ENCODE assay signal across 1 cellular context in the genomic region with DNA sequence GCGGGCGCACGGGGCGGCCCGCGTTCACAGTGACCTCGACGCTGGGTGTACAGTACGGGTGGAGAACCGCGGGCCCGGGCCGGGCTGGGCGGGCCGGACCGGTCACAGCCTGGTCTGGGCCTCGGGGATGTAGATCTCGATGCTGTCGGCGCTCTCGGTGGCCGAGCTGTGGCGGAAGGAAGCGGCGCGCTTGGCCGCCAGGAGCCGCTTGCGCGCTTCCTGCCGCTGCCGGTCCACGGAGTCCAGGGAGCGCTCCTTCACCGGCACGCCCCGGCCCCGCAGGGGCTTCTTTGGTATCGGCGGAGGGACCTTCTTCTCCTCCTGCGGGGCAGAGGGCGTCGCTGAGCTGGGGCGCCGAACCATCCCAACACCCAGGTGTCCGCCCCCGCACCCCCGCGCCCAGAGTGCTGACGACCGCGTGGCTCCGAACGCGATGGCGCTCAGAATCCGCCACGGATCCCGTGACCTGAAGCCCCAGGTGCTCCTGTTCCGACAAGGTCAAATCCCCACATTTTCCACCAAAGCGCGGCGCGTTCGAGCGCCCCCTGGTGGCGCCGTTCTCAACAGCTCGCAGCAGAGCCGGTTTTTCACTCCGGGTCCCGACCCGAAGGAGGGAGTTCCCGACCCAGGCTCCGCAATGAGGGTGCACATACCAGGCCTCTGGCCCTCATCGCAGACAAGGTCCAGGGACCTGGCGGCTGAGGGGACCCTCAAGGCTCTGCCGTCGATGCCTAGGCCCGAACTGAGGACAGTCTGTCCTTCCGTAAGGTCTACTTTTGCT.
TF ChIP-seq lines count a peak whose summit lies in the region.

No MANE protein-coding gene starts in this region.

TF ChIP-seq in K562, 482 proteins besides CTCF, POLR2A, EP300 and RAD21 (continued from another document and continues in another):
- TF ChIP-seq, protein P1, sequence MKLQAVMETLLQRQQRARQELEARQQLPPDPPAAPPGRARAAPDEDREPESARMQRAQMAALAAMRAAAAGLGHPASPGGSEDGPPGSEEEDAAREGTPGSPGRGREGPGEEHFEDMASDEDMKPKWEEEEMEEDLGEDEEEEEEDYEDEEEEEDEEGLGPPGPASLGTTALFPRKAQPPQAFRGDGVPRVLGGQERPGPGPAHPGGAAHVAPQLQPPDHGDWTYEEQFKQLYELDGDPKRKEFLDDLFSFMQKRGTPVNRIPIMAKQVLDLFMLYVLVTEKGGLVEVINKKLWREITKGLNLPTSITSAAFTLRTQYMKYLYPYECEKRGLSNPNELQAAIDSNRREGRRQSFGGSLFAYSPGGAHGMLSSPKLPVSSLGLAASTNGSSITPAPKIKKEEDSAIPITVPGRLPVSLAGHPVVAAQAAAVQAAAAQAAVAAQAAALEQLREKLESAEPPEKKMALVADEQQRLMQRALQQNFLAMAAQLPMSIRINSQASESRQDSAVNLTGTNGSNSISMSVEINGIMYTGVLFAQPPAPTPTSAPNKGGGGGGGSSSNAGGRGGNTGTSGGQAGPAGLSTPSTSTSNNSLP (IDR thresholded peaks at IDR 0.05; ENCODE audit: borderline replicate concordance, low read depth, low read length), result no peak
- TF ChIP-seq NR2F6 (CRISPR knock-in tag; IDR thresholded peaks at IDR 0.05), result no peak
- TF ChIP-seq ZNF764 (CRISPR knock-in tag; IDR thresholded peaks at IDR 0.05; ENCODE audit: low read depth), result no peak
- TF ChIP-seq KLF6 (CRISPR knock-in tag; IDR thresholded peaks at IDR 0.05; ENCODE audit: borderline replicate concordance), result no peak
- no peak for TF ChIP-seq ZNF444 (CRISPR knock-in tag; IDR thresholded peaks at IDR 0.05)
- TF ChIP-seq, protein P2, sequence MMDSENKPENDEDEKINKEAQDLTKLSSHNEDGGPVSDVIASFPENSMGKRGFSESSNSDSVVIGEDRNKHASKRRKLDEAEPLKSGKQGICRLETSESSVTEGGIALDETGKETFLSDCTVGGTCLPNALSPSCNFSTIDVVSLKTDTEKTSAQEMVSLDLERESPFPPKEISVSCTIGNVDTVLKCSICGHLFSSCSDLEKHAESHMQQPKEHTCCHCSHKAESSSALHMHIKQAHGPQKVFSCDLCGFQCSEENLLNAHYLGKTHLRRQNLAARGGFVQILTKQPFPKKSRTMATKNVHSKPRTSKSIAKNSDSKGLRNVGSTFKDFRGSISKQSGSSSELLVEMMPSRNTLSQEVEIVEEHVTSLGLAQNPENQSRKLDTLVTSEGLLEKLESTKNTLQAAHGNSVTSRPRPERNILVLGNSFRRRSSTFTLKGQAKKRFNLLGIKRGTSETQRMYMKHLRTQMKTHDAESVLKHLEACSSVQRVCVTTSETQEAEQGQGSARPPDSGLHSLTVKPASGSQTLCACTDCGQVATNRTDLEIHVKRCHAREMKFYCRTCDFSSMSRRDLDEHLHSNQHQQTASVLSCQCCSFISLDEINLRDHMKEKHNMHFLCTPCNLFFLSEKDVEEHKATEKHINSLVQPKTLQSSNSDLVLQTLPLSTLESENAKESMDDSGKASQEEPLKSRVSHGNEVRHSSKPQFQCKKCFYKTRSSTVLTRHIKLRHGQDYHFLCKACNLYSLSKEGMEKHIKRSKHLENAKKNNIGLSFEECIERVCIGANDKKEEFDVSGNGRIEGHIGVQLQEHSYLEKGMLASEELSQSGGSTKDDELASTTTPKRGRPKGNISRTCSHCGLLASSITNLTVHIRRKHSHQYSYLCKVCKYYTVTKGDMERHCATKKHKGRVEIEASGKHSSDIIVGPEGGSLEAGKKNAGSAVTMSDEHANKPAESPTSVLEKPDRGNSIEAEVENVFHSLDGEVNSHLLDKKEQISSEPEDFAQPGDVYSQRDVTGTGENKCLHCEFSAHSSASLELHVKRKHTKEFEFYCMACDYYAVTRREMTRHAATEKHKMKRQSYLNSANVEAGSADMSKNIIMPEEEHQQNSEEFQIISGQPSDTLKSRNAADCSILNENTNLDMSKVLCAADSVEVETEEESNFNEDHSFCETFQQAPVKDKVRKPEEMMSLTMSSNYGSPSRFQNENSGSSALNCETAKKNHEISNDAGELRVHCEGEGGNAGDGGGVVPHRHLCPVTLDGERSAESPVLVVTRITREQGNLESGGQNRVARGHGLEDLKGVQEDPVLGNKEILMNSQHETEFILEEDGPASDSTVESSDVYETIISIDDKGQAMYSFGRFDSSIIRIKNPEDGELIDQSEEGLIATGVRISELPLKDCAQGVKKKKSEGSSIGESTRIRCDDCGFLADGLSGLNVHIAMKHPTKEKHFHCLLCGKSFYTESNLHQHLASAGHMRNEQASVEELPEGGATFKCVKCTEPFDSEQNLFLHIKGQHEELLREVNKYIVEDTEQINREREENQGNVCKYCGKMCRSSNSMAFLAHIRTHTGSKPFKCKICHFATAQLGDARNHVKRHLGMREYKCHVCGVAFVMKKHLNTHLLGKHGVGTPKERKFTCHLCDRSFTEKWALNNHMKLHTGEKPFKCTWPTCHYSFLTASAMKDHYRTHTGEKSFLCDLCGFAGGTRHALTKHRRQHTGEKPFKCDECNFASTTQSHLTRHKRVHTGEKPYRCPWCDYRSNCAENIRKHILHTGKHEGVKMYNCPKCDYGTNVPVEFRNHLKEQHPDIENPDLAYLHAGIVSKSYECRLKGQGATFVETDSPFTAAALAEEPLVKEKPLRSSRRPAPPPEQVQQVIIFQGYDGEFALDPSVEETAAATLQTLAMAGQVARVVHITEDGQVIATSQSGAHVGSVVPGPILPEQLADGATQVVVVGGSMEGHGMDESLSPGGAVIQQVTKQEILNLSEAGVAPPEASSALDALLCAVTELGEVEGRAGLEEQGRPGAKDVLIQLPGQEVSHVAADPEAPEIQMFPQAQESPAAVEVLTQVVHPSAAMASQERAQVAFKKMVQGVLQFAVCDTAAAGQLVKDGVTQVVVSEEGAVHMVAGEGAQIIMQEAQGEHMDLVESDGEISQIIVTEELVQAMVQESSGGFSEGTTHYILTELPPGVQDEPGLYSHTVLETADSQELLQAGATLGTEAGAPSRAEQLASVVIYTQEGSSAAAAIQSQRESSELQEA (IDR thresholded peaks at IDR 0.05; ENCODE audit: low read depth), result no peak
- TF ChIP-seq RBM39 (optimal IDR thresholded peaks at IDR 0.05; ENCODE audit: low read depth, low read length), result no peak
- peak; percentile 24; the same call in 1 of the 2 replicates for TF ChIP-seq TCF3 (CRISPR knock-in tag; IDR thresholded peaks at IDR 0.05)
- no peak for TF ChIP-seq ERF (CRISPR knock-in tag; IDR thresholded peaks at IDR 0.05)
- TF ChIP-seq NCOA4 (IDR thresholded peaks at IDR 0.05; ENCODE audit: partially characterized antibody), result no peak
- TF ChIP-seq PRMT5 (CRISPR knock-in tag; IDR thresholded peaks at IDR 0.05), result no peak
- no peak for TF ChIP-seq EWSR1 (IDR thresholded peaks at IDR 0.05; ENCODE audit: borderline replicate concordance, low read depth, partially characterized antibody)
- TF ChIP-seq, protein P3, sequence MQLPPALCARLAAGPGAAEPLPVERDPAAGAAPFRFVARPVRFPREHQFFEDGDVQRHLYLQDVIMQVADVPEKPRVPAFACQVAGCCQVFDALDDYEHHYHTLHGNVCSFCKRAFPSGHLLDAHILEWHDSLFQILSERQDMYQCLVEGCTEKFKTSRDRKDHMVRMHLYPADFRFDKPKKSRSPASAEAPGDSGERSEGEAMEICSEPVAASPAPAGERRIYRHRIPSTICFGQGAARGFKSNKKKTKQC (CRISPR knock-in tag; IDR thresholded peaks at IDR 0.05), result peak; percentile 63; the same call in 1 of the 2 replicates
- TF ChIP-seq SNRNP70 (optimal IDR thresholded peaks at IDR 0.05; ENCODE audit: low read depth, low read length), result no peak
- TF ChIP-seq ZNF263 (CRISPR knock-in tag; IDR thresholded peaks at IDR 0.05; ENCODE audit: borderline replicate concordance), result 0 out of 2 replicates have a peak, but pooled peaks have one; percentile 14
- no peak for TF ChIP-seq ILK (tag; IDR thresholded peaks at IDR 0.05; ENCODE audit: borderline replicate concordance, low read depth)
- no peak for TF ChIP-seq NCOA6 (IDR thresholded peaks at IDR 0.05)
- no peak for TF ChIP-seq GTF2F1 (IDR thresholded peaks at IDR 0.05; ENCODE audit: low read depth, low read length)
- TF ChIP-seq TEAD1 (CRISPR knock-in tag; IDR thresholded peaks at IDR 0.05), result peak in 1 of 2 experiments; percentile 74; a peak in 2 of 4 replicates
- TF ChIP-seq ZNF311 (CRISPR knock-in tag; IDR thresholded peaks at IDR 0.05), result no peak
- TF ChIP-seq, protein P4, sequence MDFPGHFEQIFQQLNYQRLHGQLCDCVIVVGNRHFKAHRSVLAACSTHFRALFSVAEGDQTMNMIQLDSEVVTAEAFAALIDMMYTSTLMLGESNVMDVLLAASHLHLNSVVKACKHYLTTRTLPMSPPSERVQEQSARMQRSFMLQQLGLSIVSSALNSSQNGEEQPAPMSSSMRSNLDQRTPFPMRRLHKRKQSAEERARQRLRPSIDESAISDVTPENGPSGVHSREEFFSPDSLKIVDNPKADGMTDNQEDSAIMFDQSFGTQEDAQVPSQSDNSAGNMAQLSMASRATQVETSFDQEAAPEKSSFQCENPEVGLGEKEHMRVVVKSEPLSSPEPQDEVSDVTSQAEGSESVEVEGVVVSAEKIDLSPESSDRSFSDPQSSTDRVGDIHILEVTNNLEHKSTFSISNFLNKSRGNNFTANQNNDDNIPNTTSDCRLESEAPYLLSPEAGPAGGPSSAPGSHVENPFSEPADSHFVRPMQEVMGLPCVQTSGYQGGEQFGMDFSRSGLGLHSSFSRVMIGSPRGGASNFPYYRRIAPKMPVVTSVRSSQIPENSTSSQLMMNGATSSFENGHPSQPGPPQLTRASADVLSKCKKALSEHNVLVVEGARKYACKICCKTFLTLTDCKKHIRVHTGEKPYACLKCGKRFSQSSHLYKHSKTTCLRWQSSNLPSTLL (IDR thresholded peaks at IDR 0.05), result no peak
- peak; percentile 64 for TF ChIP-seq NR2C1 (IDR thresholded peaks at IDR 0.05)
- peak; percentile 70 for TF ChIP-seq NR2C1 (tag; IDR thresholded peaks at IDR 0.05)
- no peak for TF ChIP-seq GTF2A2 (tag; IDR thresholded peaks at IDR 0.05)
- TF ChIP-seq ZNF408 (CRISPR knock-in tag; IDR thresholded peaks at IDR 0.05; ENCODE audit: low read depth), result no peak
- TF ChIP-seq ZNF23 (CRISPR knock-in tag; IDR thresholded peaks at IDR 0.05), result no peak
- TF ChIP-seq, protein P5, sequence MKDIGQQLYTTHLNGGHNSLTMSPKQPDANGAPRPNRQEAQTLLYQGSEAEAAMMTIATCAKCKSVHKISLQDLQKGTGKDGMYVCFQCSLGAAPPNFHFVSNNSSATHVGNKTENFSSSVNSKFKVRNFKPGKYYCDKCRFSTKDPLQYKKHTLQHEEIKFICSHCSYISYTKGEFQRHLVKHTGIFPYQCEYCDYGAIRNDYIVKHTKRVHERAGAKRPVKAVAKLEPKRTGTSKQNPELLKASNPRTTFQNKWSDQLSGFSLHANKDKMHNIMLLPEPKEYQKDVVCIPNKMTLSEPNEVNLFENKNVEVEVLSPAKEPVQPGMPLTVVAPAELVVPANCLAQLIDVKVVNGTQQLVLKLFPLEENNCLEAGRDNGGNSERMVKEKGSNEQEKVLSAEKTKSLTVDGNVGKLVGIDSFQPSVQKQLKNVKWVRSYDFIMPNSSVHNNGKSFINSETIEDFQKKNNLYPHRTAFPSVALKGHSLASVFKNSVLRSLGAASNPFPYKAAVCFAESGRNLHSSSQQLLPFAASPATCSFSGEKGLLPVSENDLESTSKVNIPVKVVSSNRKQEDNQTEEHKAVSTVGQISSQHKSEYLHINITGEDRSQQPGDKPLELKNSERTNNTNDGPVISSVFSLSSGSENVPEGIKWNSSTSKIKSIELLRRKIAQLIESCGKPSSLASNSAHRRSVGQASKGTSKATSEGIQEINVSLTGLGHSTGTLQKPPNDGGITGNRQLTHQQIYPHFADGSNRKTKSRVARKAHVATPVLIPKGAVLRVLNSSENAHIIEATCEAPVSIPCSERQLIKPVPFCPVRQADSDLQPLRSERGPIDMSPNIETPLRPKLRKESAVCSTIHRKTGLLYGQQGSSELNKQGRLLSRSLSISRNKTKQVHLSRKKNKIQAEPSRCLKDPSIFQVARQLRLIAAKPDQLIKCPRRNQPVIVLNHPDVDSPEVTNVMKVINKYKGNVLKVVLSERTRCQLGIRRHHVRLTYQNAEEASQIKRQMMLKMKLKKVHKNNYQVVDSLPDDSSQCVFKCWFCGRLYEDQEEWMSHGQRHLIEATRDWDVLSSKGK (CRISPR knock-in tag; IDR thresholded peaks at IDR 0.05), result no peak
- TF ChIP-seq DIDO1 (tag; IDR thresholded peaks at IDR 0.05; ENCODE audit: low read depth), result no peak
- TF ChIP-seq ZNF584 (CRISPR knock-in tag; IDR thresholded peaks at IDR 0.05; ENCODE audit: low read depth), result no peak
- TF ChIP-seq, protein P6, sequence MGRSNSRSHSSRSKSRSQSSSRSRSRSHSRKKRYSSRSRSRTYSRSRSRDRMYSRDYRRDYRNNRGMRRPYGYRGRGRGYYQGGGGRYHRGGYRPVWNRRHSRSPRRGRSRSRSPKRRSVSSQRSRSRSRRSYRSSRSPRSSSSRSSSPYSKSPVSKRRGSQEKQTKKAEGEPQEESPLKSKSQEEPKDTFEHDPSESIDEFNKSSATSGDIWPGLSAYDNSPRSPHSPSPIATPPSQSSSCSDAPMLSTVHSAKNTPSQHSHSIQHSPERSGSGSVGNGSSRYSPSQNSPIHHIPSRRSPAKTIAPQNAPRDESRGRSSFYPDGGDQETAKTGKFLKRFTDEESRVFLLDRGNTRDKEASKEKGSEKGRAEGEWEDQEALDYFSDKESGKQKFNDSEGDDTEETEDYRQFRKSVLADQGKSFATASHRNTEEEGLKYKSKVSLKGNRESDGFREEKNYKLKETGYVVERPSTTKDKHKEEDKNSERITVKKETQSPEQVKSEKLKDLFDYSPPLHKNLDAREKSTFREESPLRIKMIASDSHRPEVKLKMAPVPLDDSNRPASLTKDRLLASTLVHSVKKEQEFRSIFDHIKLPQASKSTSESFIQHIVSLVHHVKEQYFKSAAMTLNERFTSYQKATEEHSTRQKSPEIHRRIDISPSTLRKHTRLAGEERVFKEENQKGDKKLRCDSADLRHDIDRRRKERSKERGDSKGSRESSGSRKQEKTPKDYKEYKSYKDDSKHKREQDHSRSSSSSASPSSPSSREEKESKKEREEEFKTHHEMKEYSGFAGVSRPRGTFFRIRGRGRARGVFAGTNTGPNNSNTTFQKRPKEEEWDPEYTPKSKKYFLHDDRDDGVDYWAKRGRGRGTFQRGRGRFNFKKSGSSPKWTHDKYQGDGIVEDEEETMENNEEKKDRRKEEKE (IDR thresholded peaks at IDR 0.05; ENCODE audit: borderline replicate concordance in 1 of 2, control insufficient read depth in 1 of 2, low read depth in 2 of 2, low read length in 1 of 2), result no peak
- TF ChIP-seq TCF7 (IDR thresholded peaks at IDR 0.05; ENCODE audit: borderline replicate concordance), result 0 out of 2 replicates have a peak, but pooled peaks have one; percentile 23
- TF ChIP-seq MCM5 (IDR thresholded peaks at IDR 0.05; ENCODE audit: low read depth), result no peak
- TF ChIP-seq HMG20A (CRISPR knock-in tag; conservative IDR thresholded peaks at IDR 0.05), result no peak
- TF ChIP-seq LCOR (CRISPR knock-in tag; IDR thresholded peaks at IDR 0.05), result peak; percentile 52; the same call in 1 of the 2 replicates
- TF ChIP-seq, protein P7, sequence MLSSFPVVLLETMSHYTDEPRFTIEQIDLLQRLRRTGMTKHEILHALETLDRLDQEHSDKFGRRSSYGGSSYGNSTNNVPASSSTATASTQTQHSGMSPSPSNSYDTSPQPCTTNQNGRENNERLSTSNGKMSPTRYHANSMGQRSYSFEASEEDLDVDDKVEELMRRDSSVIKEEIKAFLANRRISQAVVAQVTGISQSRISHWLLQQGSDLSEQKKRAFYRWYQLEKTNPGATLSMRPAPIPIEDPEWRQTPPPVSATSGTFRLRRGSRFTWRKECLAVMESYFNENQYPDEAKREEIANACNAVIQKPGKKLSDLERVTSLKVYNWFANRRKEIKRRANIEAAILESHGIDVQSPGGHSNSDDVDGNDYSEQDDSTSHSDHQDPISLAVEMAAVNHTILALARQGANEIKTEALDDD (IDR thresholded peaks at IDR 0.05), result no peak
- no peak for TF ChIP-seq ZFP1 (CRISPR knock-in tag; IDR thresholded peaks at IDR 0.05)
- TF ChIP-seq ZNF239 (CRISPR knock-in tag; IDR thresholded peaks at IDR 0.05), result no peak
- no peak for TF ChIP-seq LEF1 (IDR thresholded peaks at IDR 0.05)
- TF ChIP-seq MEF2D (tag; conservative IDR thresholded peaks at IDR 0.05; ENCODE audit: low read depth), result no peak
- no peak for TF ChIP-seq PCBP1 (IDR thresholded peaks at IDR 0.05; ENCODE audit: low read depth, low read length, poor library complexity, severe bottlenecking)
- TF ChIP-seq BMI1 (IDR thresholded peaks at IDR 0.05; ENCODE audit: low read length), result no peak
